ENCODE assay signal across 26 cellular contexts in genomic region chr4:124694961-124695598, GRCh38. TPM values are rescaled to one million over a fixed set of nuclear protein-coding genes. Genes with fewer than 3 reads are reported as not detected.
A peak's percentile ranks its signal among the peaks of the same experiment; 100 is the strongest.
DNase-seq lines count a peak whose midpoint lies in the region; ATAC-seq, FAIRE-seq and TF ChIP-seq lines count a peak whose summit lies in the region.
"Had no signal": no experiment of that assay in that cellular context is flagged by ENCODE, and none has a peak within 500 bp of the region (broad histone marks: within the 10 kb centered on the region; RNA-seq: fewer than 3 reads in every experiment).

No MANE protein-coding gene starts in this region.

- DNase-seq in GM23338 (ENCODE audit: low spot score) (no peak), WTC11 (ENCODE audit: low spot score) (no peak), fibroblast of gingiva (ENCODE audit: low read depth) (peak; percentile 8), NCI-H82 treated with DMSO at 0.1 percent for 48 hours (lab: John Stamatoyannopoulos, UW; ENCODE audit: unreplicated experiment) (no peak), 8988T (no peak), NCI-H2227 (lab: John Stamatoyannopoulos, UW; ENCODE audit: unreplicated experiment) (no peak)
- DNase-seq: CD4-positive, alpha-beta T cell; COR-L47; GDM1; Karpas-422; NCI-H1092; NCI-H1417 treated with DMSO at 0.1 percent for 48 hours; NCI-H1694 treated with DMSO at 0.1 percent for 48 hours; NCI-H2081; NCI-H2171; NCI-H526; SHP77 treated with DMSO at 0.1 percent for 48 hours had no signal

- H3F3A ChIP-seq in GM23338 (replicated peaks; ENCODE audit: low read depth), result no peaks in the 10 kb centered on the region

- H3K4me1 Mint-ChIP-seq in GM23338 (peaks cover 24% of the 10 kb centered on the region), WTC11 (peaks cover 36% of the 10 kb centered on the region)

- H3K4me1 ChIP-seq in GM23338 (ENCODE audit: insufficient read depth), result peaks cover 17% of the 10 kb centered on the region; the same call in 1 of the 2 replicates
- H3K4me1 ChIP-seq: BLaER1 treated with 17β-estradiol and CSF1 and Interleukin-3, amounts not matched to agents 10 nM and 100 nM had no signal

- no peaks in the 10 kb centered on the region for H3K27me3 ChIP-seq in GM23338 (ENCODE audit: insufficient read depth)
- H3K27me3 ChIP-seq: BLaER1 treated with 17β-estradiol and CSF1 and Interleukin-3, amounts not matched to agents 10 nM and 100 nM had no signal

- H3K27me3 Mint-ChIP-seq in GM23338 (ENCODE audit: insufficient read depth, low read depth, poor library complexity) (no peaks in the 10 kb centered on the region), WTC11 (ENCODE audit: low read depth) (no peaks in the 10 kb centered on the region)
- H3K27me3 Mint-ChIP-seq: CD4-positive, alpha-beta T cell had no signal

- no peak overlapping the region for H3K4me2 ChIP-seq in GM23338
- H3K4me2 ChIP-seq: BLaER1 treated with 17β-estradiol and CSF1 and Interleukin-3, amounts not matched to agents 10 nM and 100 nM had no signal

- H3K9me3 Mint-ChIP-seq in GM23338 (peaks cover 18% of the 10 kb centered on the region), WTC11 (peaks cover 22% of the 10 kb centered on the region)
- H3K9me3 Mint-ChIP-seq: CD4-positive, alpha-beta T cell had no signal

- TF ChIP-seq CTCF in GM23338 (conservative IDR thresholded peaks at IDR 0.05; ENCODE audit: low read depth in 2 of 2) (no peak), WTC11 (IDR thresholded peaks at IDR 0.05) (no peak)

- 0 out of 2 replicates have a peak overlapping the region, but pooled peaks have one; percentile 47 for H3K27ac Mint-ChIP-seq in GM23338
- H3K27ac Mint-ChIP-seq in WTC11, result peak overlapping the region; percentile 83
- H3K27ac Mint-ChIP-seq: CD4-positive, alpha-beta T cell had no signal

- H3K79me2 ChIP-seq in GM23338 (replicated peaks; ENCODE audit: insufficient read depth), result peaks cover 99% of the 10 kb centered on the region

- H3K36me3 ChIP-seq in GM23338 (ENCODE audit: insufficient read depth), result 0 out of 2 replicates have a peak, but pooled peaks cover 5% of the 10 kb centered on the region

- 0 out of 2 replicates have a peak overlapping the region, but pooled peaks have one; percentile 8 for H3K27ac ChIP-seq in GM23338 (ENCODE audit: low read depth)
- H3K27ac ChIP-seq: BLaER1 treated with 17β-estradiol and CSF1 and Interleukin-3, amounts not matched to agents 10 nM and 100 nM; HL-60; RWPE1 had no signal

- POLR2A ChIA-PET in WTC11 (lab: Charles Lee), result no interaction called here

- no peak overlapping the region for H3K4me3 ChIP-seq in GM23338
- H3K4me3 ChIP-seq: BLaER1 treated with 17β-estradiol and CSF1 and Interleukin-3, amounts not matched to agents 10 nM and 100 nM had no signal

- CTCF ChIA-PET in WTC11 (lab: Charles Lee), result interaction anchor here (1.6 to 1.7 kb wide), 2 partner anchors 11 to 361 kb away, joined by 3 to 5 read pairs; no protein-coding TSS in a partner anchor

- no peak overlapping the region for H3K4me3 Mint-ChIP-seq in GM23338
- H3K4me3 Mint-ChIP-seq in WTC11, result no peak overlapping the region
- H3K4me3 Mint-ChIP-seq: CD4-positive, alpha-beta T cell had no signal

- 0 out of 2 replicates have a peak, but pooled peaks cover 3% of the 10 kb centered on the region for H4K20me1 ChIP-seq in GM23338 (replicated peaks; ENCODE audit: insufficient read depth)

- H3K36me3 Mint-ChIP-seq in GM23338 (ENCODE audit: low read depth), result peaks cover 56% of the 10 kb centered on the region
- H3K36me3 Mint-ChIP-seq in WTC11, result peaks cover 33% of the 10 kb centered on the region

- H2AFZ ChIP-seq in GM23338, result no peak overlapping the region

- ATAC-seq in GM23338 (peak; percentile 52), WTC11 (peak; percentile 51), HG02870 (IDR thresholded peaks at IDR 0.05; ENCODE audit: unreplicated experiment) (no peak)
- ATAC-seq: HCT116, Panc1 had no signal

- peak; percentile 30 for FAIRE-seq in islet of Langerhans (lab: Jason Lieb, UNC)
- FAIRE-seq: GM12891, H1 had no signal

- no peaks in the 10 kb centered on the region for H3K9me2 ChIP-seq in GM23338 (ENCODE audit: insufficient read depth)

TF ChIP-seq in GM23338, 12 proteins besides CTCF, POLR2A, EP300 and RAD21 (continues in another document):
- no peak for TF ChIP-seq CREB1 (CRISPR knock-in tag; IDR thresholded peaks at IDR 0.05; ENCODE audit: low read depth)
- no peak for TF ChIP-seq POLR2AphosphoS5 (IDR thresholded peaks at IDR 0.05; ENCODE audit: low read depth)
- TF ChIP-seq JUNB (IDR thresholded peaks at IDR 0.05; ENCODE audit: unreplicated experiment), result no peak
- TF ChIP-seq ZNF331 (CRISPR knock-in tag; IDR thresholded peaks at IDR 0.05; ENCODE audit: low read depth), result no peak
- no peak for TF ChIP-seq EZH2phosphoT487 (IDR thresholded peaks at IDR 0.05; ENCODE audit: unreplicated experiment)

TF ChIP-seq in WTC11, 78 proteins besides CTCF, POLR2A, EP300 and RAD21 (continues in another document):
- no peak for TF ChIP-seq E2F4 (CRISPR knock-in tag; IDR thresholded peaks at IDR 0.05; ENCODE audit: borderline replicate concordance, low read depth)
- no peak for TF ChIP-seq GRHL2 (CRISPR knock-in tag; IDR thresholded peaks at IDR 0.05; ENCODE audit: insufficient replicate concordance, severe bottlenecking)
- TF ChIP-seq, protein P1, sequence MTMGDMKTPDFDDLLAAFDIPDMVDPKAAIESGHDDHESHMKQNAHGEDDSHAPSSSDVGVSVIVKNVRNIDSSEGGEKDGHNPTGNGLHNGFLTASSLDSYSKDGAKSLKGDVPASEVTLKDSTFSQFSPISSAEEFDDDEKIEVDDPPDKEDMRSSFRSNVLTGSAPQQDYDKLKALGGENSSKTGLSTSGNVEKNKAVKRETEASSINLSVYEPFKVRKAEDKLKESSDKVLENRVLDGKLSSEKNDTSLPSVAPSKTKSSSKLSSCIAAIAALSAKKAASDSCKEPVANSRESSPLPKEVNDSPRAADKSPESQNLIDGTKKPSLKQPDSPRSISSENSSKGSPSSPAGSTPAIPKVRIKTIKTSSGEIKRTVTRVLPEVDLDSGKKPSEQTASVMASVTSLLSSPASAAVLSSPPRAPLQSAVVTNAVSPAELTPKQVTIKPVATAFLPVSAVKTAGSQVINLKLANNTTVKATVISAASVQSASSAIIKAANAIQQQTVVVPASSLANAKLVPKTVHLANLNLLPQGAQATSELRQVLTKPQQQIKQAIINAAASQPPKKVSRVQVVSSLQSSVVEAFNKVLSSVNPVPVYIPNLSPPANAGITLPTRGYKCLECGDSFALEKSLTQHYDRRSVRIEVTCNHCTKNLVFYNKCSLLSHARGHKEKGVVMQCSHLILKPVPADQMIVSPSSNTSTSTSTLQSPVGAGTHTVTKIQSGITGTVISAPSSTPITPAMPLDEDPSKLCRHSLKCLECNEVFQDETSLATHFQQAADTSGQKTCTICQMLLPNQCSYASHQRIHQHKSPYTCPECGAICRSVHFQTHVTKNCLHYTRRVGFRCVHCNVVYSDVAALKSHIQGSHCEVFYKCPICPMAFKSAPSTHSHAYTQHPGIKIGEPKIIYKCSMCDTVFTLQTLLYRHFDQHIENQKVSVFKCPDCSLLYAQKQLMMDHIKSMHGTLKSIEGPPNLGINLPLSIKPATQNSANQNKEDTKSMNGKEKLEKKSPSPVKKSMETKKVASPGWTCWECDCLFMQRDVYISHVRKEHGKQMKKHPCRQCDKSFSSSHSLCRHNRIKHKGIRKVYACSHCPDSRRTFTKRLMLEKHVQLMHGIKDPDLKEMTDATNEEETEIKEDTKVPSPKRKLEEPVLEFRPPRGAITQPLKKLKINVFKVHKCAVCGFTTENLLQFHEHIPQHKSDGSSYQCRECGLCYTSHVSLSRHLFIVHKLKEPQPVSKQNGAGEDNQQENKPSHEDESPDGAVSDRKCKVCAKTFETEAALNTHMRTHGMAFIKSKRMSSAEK (CRISPR knock-in tag; IDR thresholded peaks at IDR 0.05; ENCODE audit: borderline replicate concordance), result no peak
- no peak for TF ChIP-seq USF2 (CRISPR knock-in tag; IDR thresholded peaks at IDR 0.05)
- TF ChIP-seq STAT6 (CRISPR knock-in tag; conservative IDR thresholded peaks at IDR 0.05; ENCODE audit: low read depth), result no peak

RNA-seq across cellular contexts. Expression of gene ANKRD50, which starts 17.5 kb away (rescaled TPM):
- 25.8 and 27.6 TPM in 2 replicates for total RNA-seq in GM23338 (2014; rRNA removed; shearing (Covaris generic))
- 5.2 and 5.9 TPM in 2 replicates for polyA plus RNA-seq in GM23338 (2016; fragmentation: Nextera tagmentation; extraction: Ambion mirVana)
- 17.3 to 18.4 TPM (median 18.1 TPM) in 3 replicates for total RNA-seq in WTC11 (2021)
